5 cellular contexts compared by ENCODE assay signal in genomic region chr4:190047627-190048026, GRCh38. TPM values are rescaled to one million over a fixed set of nuclear protein-coding genes. Genes with fewer than 3 reads are reported as not detected.
"Had no signal": no experiment of that assay in that cellular context is flagged by ENCODE, and none has a peak within 500 bp of the region (broad histone marks: within the 10 kb centered on the region; RNA-seq: fewer than 3 reads in every experiment).

No MANE protein-coding gene starts in this region.

RNA-seq across cellular contexts. Expression of gene DBET, which starts 16.7 kb away (rescaled TPM):
- total RNA-seq: GM23248, H4, H7, HT-29 had no signal
- polyA plus RNA-seq: GM23248, IgD-negative memory B cell had no signal

RNA-seq across cellular contexts. Expression of gene FRG2, which starts 20.6 kb away (rescaled TPM):
- total RNA-seq: GM23248, H7, HT-29 had no signal
- polyA plus RNA-seq: IgD-negative memory B cell had no signal
